2 cellular contexts compared by ENCODE assay signal in genomic region chr4:102961813-102962212, GRCh38. TPM values are rescaled to one million over a fixed set of nuclear protein-coding genes. Genes with fewer than 3 reads are reported as not detected.
"Had no signal": no experiment of that assay in that cellular context is flagged by ENCODE, and none has a peak within 500 bp of the region (broad histone marks: within the 10 kb centered on the region; RNA-seq: fewer than 3 reads in every experiment).

No MANE protein-coding gene starts in this region.

RNA-seq across cellular contexts. Expression of gene SLC9B1, which starts 57.7 kb away (rescaled TPM):
- total RNA-seq: thoracic aorta, vagina had no signal
